In genomic region chr18:46573156-46573555, GRCh38 we compare ENCODE assay signal across 29 cellular contexts.
"Had no signal": no experiment of that assay in that cellular context is flagged by ENCODE, and none has a peak within 500 bp of the region (broad histone marks: within the 10 kb centered on the region; RNA-seq: fewer than 3 reads in every experiment).

No MANE protein-coding gene starts in this region.

- H3K4me1 Mint-ChIP-seq: immature natural killer cell; memory B cell; nephron; neural progenitor cell; stimulated activated memory B cell treated with anti-CD40 and anti-IgM and Interleukin-4, amounts not matched to agents 10 μg/mL and 1 μg/mL and 100 μg/mL, for 72 hours had no signal

- H3K4me3 ChIP-seq: left lung, lung, mucosa of descending colon, neural progenitor cell, right atrium auricular region, right lobe of liver, smooth muscle cell, transverse colon, upper lobe of left lung, vagina had no signal

- ATAC-seq: left colon; left lung; mucosa of descending colon; naive thymus-derived CD4-positive, alpha-beta T cell; right lobe of liver; stimulated activated memory B cell treated with anti-CD40 and anti-IgM and Interleukin-4, amounts not matched to agents 10 μg/mL and 1 μg/mL and 100 μg/mL, for 72 hours; stimulated activated naive CD8-positive, alpha-beta T cell treated with anti-CD3 and anti-CD28 coated beads, Interleukin-15, amount 100 ng/mL, for 72 hours had no signal

- DNase-seq: hypothalamus; immature natural killer cell; kidney; left colon; left lung; midbrain; mucosa of descending colon; naive thymus-derived CD4-positive, alpha-beta T cell; occipital lobe; right lobe of liver; stimulated activated CD4-positive, alpha-beta T cell treated with anti-CD3 and anti-CD28 coated beads, Interleukin-1b, Interleukin-23, amount 100 ng/mL, for 48 hours; stimulated activated CD4-positive, alpha-beta T cell treated with anti-CD3 and anti-CD28 coated beads, Interleukin-2, amount 100 ng/mL, for 48 hours; stimulated activated CD4-positive, alpha-beta T cell treated with anti-CD3 and anti-CD28 coated beads, Interleukin-4, amount 100 ng/mL, for 4 hours; stimulated activated CD8-positive, alpha-beta memory T cell treated with anti-CD3 and anti-CD28 coated beads, Interleukin-4, amount 100 ng/mL, for 48 hours; stimulated activated naive CD4-positive, alpha-beta T cell treated with Interleukin-2 at 50 U/mL for 16 hours; stimulated activated naive CD8-positive, alpha-beta T cell treated with anti-CD3 and anti-CD28 coated beads, Interleukin-15, amount 100 ng/mL, for 72 hours; substantia nigra; transverse colon; upper lobe of left lung had no signal

- H3K36me3 Mint-ChIP-seq: immature natural killer cell; memory B cell; naive thymus-derived CD4-positive, alpha-beta T cell; neural progenitor cell; stimulated activated memory B cell treated with anti-CD40 and anti-IgM and Interleukin-4, amounts not matched to agents 10 μg/mL and 1 μg/mL and 100 μg/mL, for 72 hours had no signal

- H3K9ac ChIP-seq: neural progenitor cell, parathyroid adenoma had no signal

- H3K9me3 Mint-ChIP-seq: stimulated activated memory B cell treated with anti-CD40 and anti-IgM and Interleukin-4, amounts not matched to agents 10 μg/mL and 1 μg/mL and 100 μg/mL, for 72 hours; stimulated activated naive CD8-positive, alpha-beta T cell treated with anti-CD3 and anti-CD28 coated beads, Interleukin-15, amount 100 ng/mL, for 72 hours had no signal

- H3K27ac ChIP-seq: left lung, neural progenitor cell, neutrophil, parathyroid adenoma, right atrium auricular region, right lobe of liver, transverse colon, upper lobe of left lung, vagina had no signal

- H3K27ac Mint-ChIP-seq: immature natural killer cell; memory B cell; naive thymus-derived CD4-positive, alpha-beta T cell; nephron; neural progenitor cell; stimulated activated memory B cell treated with anti-CD40 and anti-IgM and Interleukin-4, amounts not matched to agents 10 μg/mL and 1 μg/mL and 100 μg/mL, for 72 hours; stimulated activated naive CD8-positive, alpha-beta T cell treated with anti-CD3 and anti-CD28 coated beads, Interleukin-15, amount 100 ng/mL, for 72 hours had no signal

- H3K4me1 ChIP-seq: left lung, neural progenitor cell, parathyroid adenoma, right atrium auricular region, right lobe of liver, transverse colon, upper lobe of left lung, vagina had no signal

- H3K4me2 ChIP-seq: neural progenitor cell, smooth muscle cell had no signal

- H2AFZ ChIP-seq: neural progenitor cell, parathyroid adenoma had no signal

- H3K4me3 Mint-ChIP-seq: immature natural killer cell; memory B cell; naive thymus-derived CD4-positive, alpha-beta T cell; nephron; neural progenitor cell; stimulated activated memory B cell treated with anti-CD40 and anti-IgM and Interleukin-4, amounts not matched to agents 10 μg/mL and 1 μg/mL and 100 μg/mL, for 72 hours; stimulated activated naive CD8-positive, alpha-beta T cell treated with anti-CD3 and anti-CD28 coated beads, Interleukin-15, amount 100 ng/mL, for 72 hours had no signal

- H3K36me3 ChIP-seq: neural progenitor cell, right atrium auricular region, right lobe of liver, transverse colon, upper lobe of left lung, vagina had no signal

- H3K79me2 ChIP-seq: parathyroid adenoma had no signal

- H3K9me3 ChIP-seq: left lung, mucosa of descending colon, neutrophil, right atrium auricular region, right lobe of liver, transverse colon, upper lobe of left lung, vagina had no signal

- H3K27me3 ChIP-seq: left lung, neural progenitor cell, neutrophil, right atrium auricular region, right lobe of liver, transverse colon, upper lobe of left lung, vagina had no signal
